Comparison of ENCODE assay signal across 39 cellular contexts in genomic region chr14:34409721-34410120, GRCh38.
"Had no signal": no experiment of that assay in that cellular context is flagged by ENCODE, and none has a peak within 500 bp of the region (broad histone marks: within the 10 kb centered on the region; RNA-seq: fewer than 3 reads in every experiment).

No MANE protein-coding gene starts in this region.

- H3K4me3 Mint-ChIP-seq: activated naive CD4-positive, alpha-beta T cell treated with anti-CD3 and anti-CD28 coated beads for 36 hours; activated naive CD4-positive, alpha-beta T cell treated with anti-CD3 and anti-CD28 coated beads, Interleukin-2, amount 10 ng/mL, durations not matched to agents 7 days and 5 days; activated naive CD4-positive, alpha-beta T cell treated with anti-CD3 and anti-CD28 coated beads, Interleukin-2, amount 50 U/mL, for 24 hours; activated naive CD8-positive, alpha-beta T cell; activated naive CD8-positive, alpha-beta T cell treated with anti-CD3 and anti-CD28 coated beads for 36 hours; activated naive CD8-positive, alpha-beta T cell treated with anti-CD3 and anti-CD28 coated beads, Interleukin-2, amount 10 ng/mL, durations not matched to agents 7 days and 5 days; activated naive CD8-positive, alpha-beta T cell treated with anti-CD3 and anti-CD28 coated beads, Interleukin-2, amount 50 U/mL, for 24 hours; activated T-cell treated with anti-CD3 and anti-CD28 coated beads, Interleukin-2, amount 50 U/mL, for 24 hours; activated T-cell treated with anti-CD3 and anti-CD28 coated beads, Interleukin-2, amount 50 U/mL, for 4 hours; activated T-cell treated with anti-CD3 and anti-CD28 coated beads, Interleukin-2, amount 50 U/mL, for 72 hours; activated T-helper 1 cell treated with anti-CD3 and anti-CD28 coated beads, Interleukin-12 subunit alpha, Interleukin-12 subunit beta, Interleukin-2, Interleukin-4 antibody, amounts not matched to agents 30 ng/mL and 10 ng/mL and 1 ng/mL, durations not matched to agents 14 hours and 24 hours and 36 hours; activated T-helper 17 cell treated with anti-CD3 and anti-CD28 coated beads, Interleukin-2, amount 50 U/mL, for 72 hours; brain; central memory CD8-positive, alpha-beta T cell had no signal

- H3K36me3 ChIP-seq: adrenal gland, ascending aorta, brain microvascular endothelial cell, breast epithelium, cardiac muscle cell had no signal

- H3K4me1 ChIP-seq: ascending aorta, body of pancreas, breast epithelium had no signal

- H3K36me3 Mint-ChIP-seq: activated naive CD4-positive, alpha-beta T cell treated with anti-CD3 and anti-CD28 coated beads, Interleukin-2, amount 10 ng/mL, durations not matched to agents 7 days and 5 days; activated naive CD4-positive, alpha-beta T cell treated with anti-CD3 and anti-CD28 coated beads, Interleukin-2, amount 50 U/mL, for 24 hours; activated naive CD8-positive, alpha-beta T cell treated with anti-CD3 and anti-CD28 coated beads for 36 hours; activated naive CD8-positive, alpha-beta T cell treated with anti-CD3 and anti-CD28 coated beads, Interleukin-2, amount 10 ng/mL, durations not matched to agents 7 days and 5 days had no signal

- FAIRE-seq: astrocyte, bronchial epithelial cell had no signal

- H3K27me3 ChIP-seq: adrenal gland, ascending aorta, body of pancreas, brain microvascular endothelial cell, breast epithelium, cardiac muscle cell had no signal

- H3K9me3 Mint-ChIP-seq: activated naive CD4-positive, alpha-beta T cell treated with anti-CD3 and anti-CD28 coated beads, Interleukin-2, amount 50 U/mL, for 24 hours had no signal

- H3K27me3 Mint-ChIP-seq: activated naive CD4-positive, alpha-beta T cell treated with anti-CD3 and anti-CD28 coated beads, Interleukin-2, amount 50 U/mL, for 24 hours; activated naive CD8-positive, alpha-beta T cell treated with anti-CD3 and anti-CD28 coated beads for 36 hours; activated naive CD8-positive, alpha-beta T cell treated with anti-CD3 and anti-CD28 coated beads, Interleukin-2, amount 50 U/mL, for 24 hours; brain had no signal

- H3K27ac ChIP-seq: adrenal gland, ascending aorta, body of pancreas, brain microvascular endothelial cell, breast epithelium, cardiac muscle cell had no signal

- DNase-seq: activated effector memory CD4-positive, alpha-beta T cell treated with anti-CD3 and anti-CD28 coated beads, Interleukin-2, amount 50 U/mL, for 16 hours; activated effector memory CD4-positive, alpha-beta T cell treated with Interleukin-2 at 50 U/mL for 16 hours; activated gamma-delta T cell; activated gamma-delta T cell treated with Interleukin-2 at 50 U/mL for 16 hours; activated naive CD4-positive, alpha-beta T cell; activated naive CD4-positive, alpha-beta T cell treated with anti-CD3 and anti-CD28 coated beads for 36 hours; activated naive CD4-positive, alpha-beta T cell treated with anti-CD3 and anti-CD28 coated beads, Interleukin-2, amount 10 ng/mL, durations not matched to agents 7 days and 5 days; activated naive CD4-positive, alpha-beta T cell treated with anti-CD3 and anti-CD28 coated beads, Interleukin-2, amount 50 U/mL, for 16 hours; activated naive CD4-positive, alpha-beta T cell treated with Interleukin-2 at 50 U/mL for 16 hours; activated naive CD8-positive, alpha-beta T cell treated with anti-CD3 and anti-CD28 coated beads for 36 hours; activated naive CD8-positive, alpha-beta T cell treated with anti-CD3 and anti-CD28 coated beads, Interleukin-2, amount 10 ng/mL, durations not matched to agents 7 days and 5 days; activated naive CD8-positive, alpha-beta T cell treated with anti-CD3 and anti-CD28 coated beads, Interleukin-2, amount 50 U/mL, for 24 hours; activated T-cell treated with anti-CD3 and anti-CD28 coated beads, Interleukin-2, amount 50 U/mL, for 24 hours; activated T-cell treated with anti-CD3 and anti-CD28 coated beads, Interleukin-2, amount 50 U/mL, for 4 hours; activated T-cell treated with anti-CD3 and anti-CD28 coated beads, Interleukin-2, amount 50 U/mL, for 48 hours; activated T-cell treated with anti-CD3 and anti-CD28 coated beads, Interleukin-2, amount 50 U/mL, for 72 hours; adrenal gland; amniotic stem cell; amygdala; anterior cingulate cortex; aorta; body of pancreas; brain microvascular endothelial cell; caudate nucleus; central memory CD4-positive, alpha-beta T cell; cerebellar nuclear complex had no signal

- H3K27ac Mint-ChIP-seq: activated naive CD4-positive, alpha-beta T cell treated with anti-CD3 and anti-CD28 coated beads for 36 hours; activated naive CD4-positive, alpha-beta T cell treated with anti-CD3 and anti-CD28 coated beads, Interleukin-2, amount 10 ng/mL, durations not matched to agents 7 days and 5 days; activated naive CD4-positive, alpha-beta T cell treated with anti-CD3 and anti-CD28 coated beads, Interleukin-2, amount 50 U/mL, for 24 hours; activated naive CD4-positive, alpha-beta T cell treated with anti-CD3 and anti-CD28 coated beads, Interleukin-2, amount 50 U/mL, for 72 hours; activated naive CD8-positive, alpha-beta T cell; activated naive CD8-positive, alpha-beta T cell treated with anti-CD3 and anti-CD28 coated beads for 36 hours; activated naive CD8-positive, alpha-beta T cell treated with anti-CD3 and anti-CD28 coated beads, Interleukin-2, amount 10 ng/mL, durations not matched to agents 7 days and 5 days; activated naive CD8-positive, alpha-beta T cell treated with anti-CD3 and anti-CD28 coated beads, Interleukin-2, amount 50 U/mL, for 24 hours; activated T-cell treated with anti-CD3 and anti-CD28 coated beads, Interleukin-2, amount 50 U/mL, for 24 hours; activated T-cell treated with anti-CD3 and anti-CD28 coated beads, Interleukin-2, amount 50 U/mL, for 72 hours; activated T-helper 1 cell treated with anti-CD3 and anti-CD28 coated beads, Interleukin-12 subunit alpha, Interleukin-12 subunit beta, Interleukin-2, Interleukin-4 antibody, amounts not matched to agents 30 ng/mL and 10 ng/mL and 1 ng/mL, durations not matched to agents 14 hours and 24 hours and 36 hours; activated T-helper 17 cell treated with anti-CD3 and anti-CD28 coated beads, Interleukin-2, amount 50 U/mL, for 72 hours; activated T-helper 2 cell treated with anti-CD3 and anti-CD28 coated beads, Interferon-gamma antibody, Interleukin-2, Interleukin-4, amounts not matched to agents 10 μg/mL and 5 μg/mL and 100 μg/mL, durations not matched to agents 14 hours and 24 hours and 36 hours; brain had no signal

- H3K4me3 ChIP-seq: adrenal gland, ascending aorta, body of pancreas, breast epithelium, cardiac muscle cell had no signal

- ATAC-seq: activated naive CD4-positive, alpha-beta T cell treated with anti-CD3 and anti-CD28 coated beads, Interleukin-2, amount 50 U/mL, for 72 hours; activated naive CD8-positive, alpha-beta T cell treated with anti-CD3 and anti-CD28 coated beads, Interleukin-2, amount 50 U/mL, for 24 hours; activated T-cell treated with anti-CD3 and anti-CD28 coated beads, Interleukin-2, amount 50 U/mL, for 4 hours; activated T-cell treated with anti-CD3 and anti-CD28 coated beads, Interleukin-2, amount 50 U/mL, for 72 hours; activated T-helper 17 cell treated with anti-CD3 and anti-CD28 coated beads, Interleukin-2, amount 50 U/mL, for 72 hours; body of pancreas had no signal

- H3K4me1 Mint-ChIP-seq: activated naive CD4-positive, alpha-beta T cell treated with anti-CD3 and anti-CD28 coated beads, Interleukin-2, amount 10 ng/mL, durations not matched to agents 7 days and 5 days; activated naive CD4-positive, alpha-beta T cell treated with anti-CD3 and anti-CD28 coated beads, Interleukin-2, amount 50 U/mL, for 24 hours; activated naive CD8-positive, alpha-beta T cell treated with anti-CD3 and anti-CD28 coated beads for 36 hours; activated naive CD8-positive, alpha-beta T cell treated with anti-CD3 and anti-CD28 coated beads, Interleukin-2, amount 10 ng/mL, durations not matched to agents 7 days and 5 days; activated naive CD8-positive, alpha-beta T cell treated with anti-CD3 and anti-CD28 coated beads, Interleukin-2, amount 50 U/mL, for 24 hours; activated T-helper 17 cell treated with anti-CD3 and anti-CD28 coated beads, Interleukin-2, amount 50 U/mL, for 72 hours; brain; central memory CD8-positive, alpha-beta T cell had no signal
